9 cellular contexts compared by ENCODE assay signal in genomic region chr20:52313335-52313963, GRCh38.
DNase-seq lines count a peak whose midpoint lies in the region; ATAC-seq and TF ChIP-seq lines count a peak whose summit lies in the region.
"Had no signal": no experiment of that assay in that cellular context is flagged by ENCODE, and none has a peak within 500 bp of the region (broad histone marks: within the 10 kb centered on the region; RNA-seq: fewer than 3 reads in every experiment).

No MANE protein-coding gene starts in this region.

- no peaks in the 10 kb centered on the region for H4K20me1 ChIP-seq in IMR-90 (ENCODE audit: insufficient read depth, low read length)

- DNase-seq in AG08396 (ENCODE audit: low spot score) (peak; percentile 35), IMR-90 (peak; percentile 35), SW 1271 (lab: John Stamatoyannopoulos, UW) (peak; percentile 29 to 62), iPS DF 6.9 (ENCODE audit: low read depth, low spot score) (peak; percentile 39), uterus (no peak), activated gamma-delta T cell treated with Interleukin-2 at 50 U/mL for 16 hours (no peak), NK-92 (lab: John Stamatoyannopoulos, UW; ENCODE audit: unreplicated experiment) (no peak)

- H3K9me3 ChIP-seq in IMR-90 (ENCODE audit: control insufficient read depth, insufficient read depth, low read length) (no peaks in the 10 kb centered on the region), iPS DF 6.9 (ENCODE audit: control insufficient read depth, insufficient read depth, low read length) (no peaks in the 10 kb centered on the region), uterus (no peaks in the 10 kb centered on the region)

- no peaks in the 10 kb centered on the region for H3K4me1 ChIP-seq in IMR-90 (ENCODE audit: control insufficient read depth, insufficient read depth, low read length)
- H3K4me1 ChIP-seq in iPS DF 6.9 (ENCODE audit: control insufficient read depth, insufficient read depth, low read length) = peaks cover 3% of the 10 kb centered on the region; the same call in 1 of the 2 replicates
- no peaks in the 10 kb centered on the region for H3K4me1 ChIP-seq in uterus

- dilution Hi-C loops in IMR-90 (cut with HindIII; ENCODE audit: low sequenced_read_pairs, unreplicated experiment) = no loop called here

- intact Hi-C loops in IMR-90 (cut with micrococcal nuclease) = loop anchor here (2.0 to 10.0 kb wide), 3 partner anchors 65 to 1625 kb away; no protein-coding TSS in a partner anchor
- intact Hi-C loops in uterus (cut with DNase I; ENCODE audit: low total_unique reads) = no loop called here

- POLR2A ChIA-PET in IMR-90 (lab: Charles Lee; ENCODE audit: unreplicated experiment) = interaction anchor here (0.6 kb wide), 1 partner anchor 850 kb away, joined by 3 read pairs; no protein-coding TSS in a partner anchor

- no peak overlapping the region for H2BK120ac ChIP-seq in IMR-90 (ENCODE audit: low read depth, low read length)

- H2AK9ac ChIP-seq in IMR-90 (replicated peaks; ENCODE audit: low read depth, low read length, poor library complexity) = no peak overlapping the region

- no peak overlapping the region for H3K9ac ChIP-seq in IMR-90 (ENCODE audit: low read depth, low read length)

- no peak overlapping the region for H3K56ac ChIP-seq in IMR-90 (ENCODE audit: extremely low read depth, insufficient read depth, low read length)

- H3K27me3 ChIP-seq in IMR-90 (ENCODE audit: control insufficient read depth, insufficient read depth, low read length) (peaks cover 3% of the 10 kb centered on the region), iPS DF 6.9 (ENCODE audit: control insufficient read depth, insufficient read depth, low read length) (no peaks in the 10 kb centered on the region), uterus (no peaks in the 10 kb centered on the region)

- no peak overlapping the region for H3K4me3 ChIP-seq in IMR-90 (ENCODE audit: insufficient read depth, low read depth, low read length)
- no peak overlapping the region for H3K4me3 ChIP-seq in iPS DF 6.9 (ENCODE audit: low read length)
- no peak overlapping the region for H3K4me3 ChIP-seq in uterus
- H3K4me3 ChIP-seq: GM12878 had no signal

- H2BK15ac ChIP-seq in IMR-90 (ENCODE audit: low read depth, low read length) = no peak overlapping the region

- no peak overlapping the region for H3K27ac ChIP-seq in IMR-90 (ENCODE audit: insufficient read depth, low read length)
- H3K27ac ChIP-seq in iPS DF 6.9 (ENCODE audit: low read length) = no peak overlapping the region
- no peak overlapping the region for H3K27ac ChIP-seq in uterus

- no peak overlapping the region for H2BK20ac ChIP-seq in IMR-90 (ENCODE audit: low read depth, low read length)

- H2AK5ac ChIP-seq in IMR-90 (ENCODE audit: low read depth, low read length) = no peak overlapping the region

- no peaks in the 10 kb centered on the region for H3K79me1 ChIP-seq in IMR-90 (ENCODE audit: low read depth in 1 of 2, low read length in 2 of 2)

- H4K91ac ChIP-seq in IMR-90 (ENCODE audit: insufficient read depth, low read depth, low read length) = no peak overlapping the region

- peak overlapping the region; percentile 44; the same call in 1 of the 2 replicates for H3K4me2 ChIP-seq in IMR-90 (ENCODE audit: low read depth, low read length)

- TF ChIP-seq CTCF in IMR-90 (conservative IDR thresholded peaks at IDR 0.05; ENCODE audit: low read depth, low read length) = peak; percentile 51
- peak; percentile 22 to 37 (median 34) for TF ChIP-seq CTCF in uterus (IDR thresholded peaks at IDR 0.05)

- TF ChIP-seq RAD21 in IMR-90 (IDR thresholded peaks at IDR 0.05; ENCODE audit: low read length) = peak; percentile 59

- 2% methylated on average over 6 of the region's 16 CpGs; no CpG with 5 or more reads in 1 of the 2 experiments for WGBS in IMR-90 (ENCODE audit: extremely low coverage in 2 of 2, insufficient read length in 1 of 2), 2 experiments
- WGBS in iPS DF 6.9 (ENCODE audit: insufficient coverage, insufficient read length) = no CpG with 5 or more reads among the region's 16 CpGs

- no peak overlapping the region for H4K8ac ChIP-seq in IMR-90 (ENCODE audit: low read depth in 2 of 2, low read length in 2 of 2)

- no TSS peak for BruUV-seq in IMR-90 (replicated peaks; lab: Mats Ljungman, UMichigan)

- ATAC-seq in IMR-90 (ENCODE audit: low read depth) (peak; percentile 81), HG03354 (IDR thresholded peaks at IDR 0.05; ENCODE audit: poor library complexity, severe bottlenecking, unreplicated experiment) (no peak)
- ATAC-seq: GM12878 had no signal

- no peak overlapping the region for H3K18ac ChIP-seq in IMR-90 (ENCODE audit: low read depth, low read length)

- H4K5ac ChIP-seq in IMR-90 (ENCODE audit: low read depth, low read length) = no peak overlapping the region

- TF ChIP-seq POLR2A in IMR-90 (IDR thresholded peaks at IDR 0.05; ENCODE audit: low read depth, low read length) (no peak), uterus (IDR thresholded peaks at IDR 0.05) (no peak)

- CTCF ChIA-PET in IMR-90 (lab: Yijun Ruan, JAX) = interaction anchor here (0.6 to 2.8 kb wide), 11 partner anchors 8 to 1237 kb away, joined by 3 to 14 read pairs (median 4); no protein-coding TSS in a partner anchor

- in situ Hi-C loops in IMR-90 (cut with MboI; ENCODE audit: low sequenced_read_pairs) = loop anchor here (10.0 to 25.0 kb wide), 2 partner anchors 899 to 1231 kb away; no protein-coding TSS in a partner anchor

- no peaks in the 10 kb centered on the region for H3K9me1 ChIP-seq in IMR-90 (ENCODE audit: insufficient read depth, low read length)

- no peaks in the 10 kb centered on the region for H3K36me3 ChIP-seq in IMR-90 (ENCODE audit: control insufficient read depth, insufficient read depth, low read length)
- H3K36me3 ChIP-seq in iPS DF 6.9 (ENCODE audit: control insufficient read depth, insufficient read depth, low read length) = no peaks in the 10 kb centered on the region
- no peaks in the 10 kb centered on the region for H3K36me3 ChIP-seq in uterus

- no peak overlapping the region for H3K14ac ChIP-seq in IMR-90 (replicated peaks; ENCODE audit: low read depth, low read length)

- H3K4ac ChIP-seq in IMR-90 (ENCODE audit: low read depth, low read length) = no peak overlapping the region

- no peak overlapping the region for H2BK5ac ChIP-seq in IMR-90 (ENCODE audit: low read depth, low read length, poor library complexity, severe bottlenecking)

- no peak overlapping the region for H2AFZ ChIP-seq in IMR-90 (replicated peaks; ENCODE audit: low read length, poor library complexity)

- H3K23ac ChIP-seq in IMR-90 (ENCODE audit: low read depth, low read length) = no peak overlapping the region

TF ChIP-seq in IMR-90, 13 proteins besides CTCF, POLR2A, EP300 and RAD21:
- TF ChIP-seq MAFK (IDR thresholded peaks at IDR 0.05; ENCODE audit: low read depth, low read length) (peak; percentile 91), BHLHE40 (IDR thresholded peaks at IDR 0.05; ENCODE audit: low read depth, low read length) (no peak), CHD1 (IDR thresholded peaks at IDR 0.05; ENCODE audit: low read depth, low read length) (no peak), CEBPB (IDR thresholded peaks at IDR 0.05; ENCODE audit: low read depth, low read length) (no peak), SMC3 (IDR thresholded peaks at IDR 0.05; ENCODE audit: low read depth, low read length) (peak; percentile 37; the same call in 1 of the 2 replicates)

Comparison
In these comparisons a context has a peak if more than half of its experiments do, and no peak if none do; other contexts are left out.
1. DNase-seq: peak in AG08396 (single experiment), IMR-90 (single experiment), SW 1271 (2 of 2) and iPS DF 6.9 (single experiment); none in uterus (0 of 2), activated gamma-delta T cell treated with Interleukin-2 at 50 U/mL for 16 hours (single experiment) and NK-92 (single experiment).